1 cellular context compared by ENCODE assay signal in genomic region chr7:75896803-75897327, GRCh38.
TF ChIP-seq lines count a peak whose summit lies in the region.

No MANE protein-coding gene starts in this region.

TF ChIP-seq in HepG2, 621 proteins besides CTCF, POLR2A, EP300 and RAD21 (continued from another document and continues in another):
- TF ChIP-seq ZBED4 (CRISPR knock-in tag; IDR thresholded peaks at IDR 0.05; ENCODE audit: borderline replicate concordance) (no peak), TRIM24 (CRISPR knock-in tag; IDR thresholded peaks at IDR 0.05) (no peak), NR2C2 (CRISPR knock-in tag; IDR thresholded peaks at IDR 0.05; ENCODE audit: borderline replicate concordance) (peak; percentile 15; the same call in 1 of the 2 replicates), ZNF317 (CRISPR knock-in tag; IDR thresholded peaks at IDR 0.05) (0 out of 2 replicates have a peak, but pooled peaks have one; percentile 26), ZNF205 (CRISPR knock-in tag; IDR thresholded peaks at IDR 0.05) (no peak), ZNF597 (CRISPR knock-in tag; IDR thresholded peaks at IDR 0.05) (no peak), ATF5 (CRISPR knock-in tag; IDR thresholded peaks at IDR 0.05; ENCODE audit: low read depth) (no peak), JDP2 (CRISPR knock-in tag; IDR thresholded peaks at IDR 0.05; ENCODE audit: borderline replicate concordance) (no peak), ZSCAN29 (CRISPR knock-in tag; conservative IDR thresholded peaks at IDR 0.05) (no peak), TAF1 (CRISPR knock-in tag; IDR thresholded peaks at IDR 0.05) (no peak), ZNF713 (CRISPR knock-in tag; IDR thresholded peaks at IDR 0.05) (no peak), ZSCAN25 (CRISPR knock-in tag; IDR thresholded peaks at IDR 0.05) (peak; percentile 94), ZNF704 (CRISPR knock-in tag; IDR thresholded peaks at IDR 0.05; ENCODE audit: borderline replicate concordance) (no peak), ZNF18 (CRISPR knock-in tag; IDR thresholded peaks at IDR 0.05; ENCODE audit: insufficient replicate concordance) (no peak), NCOR1 (IDR thresholded peaks at IDR 0.05; ENCODE audit: borderline replicate concordance, low read length) (peak; percentile 23; the same call in 1 of the 2 replicates), ZNF414 (CRISPR knock-in tag; IDR thresholded peaks at IDR 0.05) (no peak), SNRNP70 (IDR thresholded peaks at IDR 0.05; ENCODE audit: low read depth, low read length) (no peak), MXD3 (CRISPR knock-in tag; IDR thresholded peaks at IDR 0.05) (no peak), ZBTB14 (CRISPR knock-in tag; IDR thresholded peaks at IDR 0.05) (no peak), MIER3 (CRISPR knock-in tag; IDR thresholded peaks at IDR 0.05; ENCODE audit: borderline replicate concordance) (no peak), ZNF44 (CRISPR knock-in tag; IDR thresholded peaks at IDR 0.05) (no peak), ZNF605 (CRISPR knock-in tag; IDR thresholded peaks at IDR 0.05) (no peak), ZNF331 (CRISPR knock-in tag; IDR thresholded peaks at IDR 0.05) (no peak), TFDP2 (CRISPR knock-in tag; IDR thresholded peaks at IDR 0.05) (no peak), ZNF232 (CRISPR knock-in tag; IDR thresholded peaks at IDR 0.05; ENCODE audit: borderline replicate concordance) (no peak), PRMT3 (CRISPR knock-in tag; IDR thresholded peaks at IDR 0.05; ENCODE audit: borderline replicate concordance, low read depth) (no peak), ZSCAN31 (CRISPR knock-in tag; IDR thresholded peaks at IDR 0.05; ENCODE audit: low read depth) (no peak), ZNF776 (CRISPR knock-in tag; IDR thresholded peaks at IDR 0.05) (no peak), KDM5A (IDR thresholded peaks at IDR 0.05; ENCODE audit: borderline replicate concordance, low read length) (no peak), SMARCE1 (IDR thresholded peaks at IDR 0.05; ENCODE audit: borderline replicate concordance) (no peak), ZFP90 (CRISPR knock-in tag; IDR thresholded peaks at IDR 0.05; ENCODE audit: borderline replicate concordance) (no peak), BHLHE40 (IDR thresholded peaks at IDR 0.05; ENCODE audit: low read length) (no peak), ZNF562 (CRISPR knock-in tag; IDR thresholded peaks at IDR 0.05; ENCODE audit: borderline replicate concordance) (no peak), MTERF4 (CRISPR knock-in tag; IDR thresholded peaks at IDR 0.05) (no peak), GABPB1 (CRISPR knock-in tag; IDR thresholded peaks at IDR 0.05) (peak; percentile 59; the same call in 1 of the 2 replicates), AKAP8 (CRISPR knock-in tag; IDR thresholded peaks at IDR 0.05) (no peak), HMG20A (CRISPR knock-in tag; IDR thresholded peaks at IDR 0.05; ENCODE audit: borderline replicate concordance) (0 out of 2 replicates have a peak, but pooled peaks have one; percentile 22), SRF (IDR thresholded peaks at IDR 0.05; ENCODE audit: low read depth, low read length) (no peak), SP4 (CRISPR knock-in tag; IDR thresholded peaks at IDR 0.05) (no peak), POGK (CRISPR knock-in tag; conservative IDR thresholded peaks at IDR 0.05) (peak; percentile 71; the same call in 1 of the 2 replicates), RARG (CRISPR knock-in tag; IDR thresholded peaks at IDR 0.05; ENCODE audit: low read depth) (no peak), ZKSCAN1 (IDR thresholded peaks at IDR 0.05; ENCODE audit: low read length) (peak; percentile 95), ZNF878 (CRISPR knock-in tag; IDR thresholded peaks at IDR 0.05) (no peak), IRX3 (CRISPR knock-in tag; IDR thresholded peaks at IDR 0.05; ENCODE audit: borderline replicate concordance, low read depth) (no peak), RXRB (CRISPR knock-in tag; IDR thresholded peaks at IDR 0.05; ENCODE audit: borderline replicate concordance) (peak; percentile 53; the same call in 1 of the 2 replicates), ZUFSP (CRISPR knock-in tag; IDR thresholded peaks at IDR 0.05; ENCODE audit: borderline replicate concordance) (no peak), ZNF34 (CRISPR knock-in tag; IDR thresholded peaks at IDR 0.05; ENCODE audit: borderline replicate concordance) (no peak), ZNF432 (CRISPR knock-in tag; IDR thresholded peaks at IDR 0.05; ENCODE audit: borderline replicate concordance) (no peak), ZNF629 (CRISPR knock-in tag; conservative IDR thresholded peaks at IDR 0.05) (no peak; the same call in 1 of the 2 replicates)
